In genomic region chr9:128254855-128255759, GRCh38 we compare ENCODE assay signal across 8 cellular contexts. TPM values are rescaled to one million over a fixed set of nuclear protein-coding genes. Genes with fewer than 3 reads are reported as not detected.
DNase-seq lines count a peak whose midpoint lies in the region; ATAC-seq and TF ChIP-seq lines count a peak whose summit lies in the region.

No MANE protein-coding gene starts in this region.

- H3K27ac ChIP-seq in stomach = no peak overlapping the region

- no peak overlapping the region for H3K27ac Mint-ChIP-seq in activated CD4-positive, alpha-beta memory T cell treated with anti-CD3 and anti-CD28 coated beads for 36 hours
- H3K27ac Mint-ChIP-seq in effector memory CD8-positive, alpha-beta T cell = peak overlapping the region in 1 of 2 donors; percentile 44

- no peak for TF ChIP-seq POLR2A in stomach (IDR thresholded peaks at IDR 0.05)

- H3K4me1 ChIP-seq in stomach = peaks cover 12 to 21% (median 14%) of the 10 kb centered on the region in 4 donors

- TF ChIP-seq EP300 in stomach (IDR thresholded peaks at IDR 0.05) = no peak

- 41 to 58% (median 50%) methylated on average over 13 to 18 of the region's 18 CpGs for WGBS in stomach, 5 donors

- no peak overlapping the region for H3K4me3 Mint-ChIP-seq in activated CD4-positive, alpha-beta memory T cell treated with anti-CD3 and anti-CD28 coated beads for 36 hours
- H3K4me3 Mint-ChIP-seq in effector memory CD8-positive, alpha-beta T cell = no peak overlapping the region

- intact Hi-C loops in activated CD4-positive, alpha-beta memory T cell treated with anti-CD3 and anti-CD28 coated beads for 36 hours (cut with micrococcal nuclease) = loop anchor here (10.0 kb wide), 1 partner anchor 60 kb away; the partner anchor contains the start of gene CIZ1
- intact Hi-C loops in stomach (cut with DNase I; ENCODE audit: low total_unique reads) = no loop called here

- peaks cover 7% of the 10 kb centered on the region for H3K4me1 Mint-ChIP-seq in activated CD4-positive, alpha-beta memory T cell treated with anti-CD3 and anti-CD28 coated beads for 36 hours (ENCODE audit: low read depth)
- H3K4me1 Mint-ChIP-seq in effector memory CD8-positive, alpha-beta T cell (ENCODE audit: low read depth in 2 of 2) = peaks cover 4 to 12% of the 10 kb centered on the region in 2 donors

- peaks cover 2% of the 10 kb centered on the region for H3K27me3 Mint-ChIP-seq in activated CD4-positive, alpha-beta memory T cell treated with anti-CD3 and anti-CD28 coated beads for 36 hours
- no peaks in the 10 kb centered on the region for H3K27me3 Mint-ChIP-seq in effector memory CD8-positive, alpha-beta T cell

- no peak for ATAC-seq in effector memory CD8-positive, alpha-beta T cell (replicated peaks)
- ATAC-seq in HG02759 (IDR thresholded peaks at IDR 0.05; ENCODE audit: unreplicated experiment) = no peak

- no peaks in the 10 kb centered on the region for H3K9me3 ChIP-seq in stomach

- CTCF ChIA-PET in activated CD4-positive, alpha-beta memory T cell treated with anti-CD3 and anti-CD28 coated beads for 36 hours (lab: Charles Lee) = interaction anchor here (0.7 to 3.4 kb wide), 18 partner anchors 9 to 822 kb away, joined by 3 to 19 read pairs (median 3); partner anchors contain the start of genes GOLGA2 and SWI5

- peaks cover 14% of the 10 kb centered on the region for H3K36me3 Mint-ChIP-seq in activated CD4-positive, alpha-beta memory T cell treated with anti-CD3 and anti-CD28 coated beads for 36 hours
- peaks cover 17% of the 10 kb centered on the region for H3K36me3 Mint-ChIP-seq in effector memory CD8-positive, alpha-beta T cell (ENCODE audit: insufficient read depth)

- peaks cover 0 to 21% (median 0%) of the 10 kb centered on the region in 3 donors for H3K27me3 ChIP-seq in stomach

- no peak overlapping the region for H3K4me3 ChIP-seq in stomach

- peak in 5 of 7 experiments; percentile 57 to 87 (median 73) for TF ChIP-seq CTCF in stomach (IDR thresholded peaks at IDR 0.05)

- H3K36me3 ChIP-seq in stomach = peaks cover 33 to 47% (median 47%) of the 10 kb centered on the region in 4 donors

- POLR2A ChIA-PET in activated CD4-positive, alpha-beta memory T cell treated with anti-CD3 and anti-CD28 coated beads for 36 hours (lab: Charles Lee) = interaction anchor here (0.6 kb wide), 1 partner anchor 519 kb away, joined by 3 read pairs; no protein-coding TSS in a partner anchor

- no peaks in the 10 kb centered on the region for H3K9me3 Mint-ChIP-seq in activated CD4-positive, alpha-beta memory T cell treated with anti-CD3 and anti-CD28 coated beads for 36 hours
- no peaks in the 10 kb centered on the region for H3K9me3 Mint-ChIP-seq in effector memory CD8-positive, alpha-beta T cell

- DNase-seq in NCI-H345 (lab: John Stamatoyannopoulos, UW) (peak; percentile 37), NCI-H345 treated with DMSO at 0.1 percent for 48 hours (lab: John Stamatoyannopoulos, UW; ENCODE audit: unreplicated experiment) (no peak), NCI-H146 (lab: John Stamatoyannopoulos, UW) (peak; percentile 32), mucosa of gallbladder (ENCODE audit: low spot score) (peak; percentile 44), stomach (peak; percentile 71)
- DNase-seq in activated CD4-positive, alpha-beta memory T cell treated with anti-CD3 and anti-CD28 coated beads for 36 hours = peak; percentile 63
- peak; percentile 49 to 57 (median 50) for DNase-seq in effector memory CD8-positive, alpha-beta T cell

RNA-seq across cellular contexts. Expression of gene GOLGA2, which starts 20.7 kb away (rescaled TPM):
- total RNA-seq in activated CD4-positive, alpha-beta memory T cell treated with anti-CD3 and anti-CD28 coated beads for 36 hours = 10 to 100 TPM; 34.4 to 42.9 TPM
- total RNA-seq in mucosa of gallbladder (117 TPM), stomach (100 to 1,000 TPM in 2 of 5 donors, 10 to 100 TPM in 3; 48.4 to 204 (median 92.7) TPM)
- polyA plus RNA-seq in stomach = 10 to 100 TPM; 54.3 to 62.3 (median 60.1) TPM

RNA-seq across cellular contexts. Expression of gene SWI5, which starts 21.0 kb away (rescaled TPM):
- 10 to 100 TPM; 15.2 to 15.5 TPM for total RNA-seq in activated CD4-positive, alpha-beta memory T cell treated with anti-CD3 and anti-CD28 coated beads for 36 hours
- total RNA-seq in mucosa of gallbladder = 26.9 TPM
- total RNA-seq in stomach = 10 to 100 TPM in 2 of 5 donors, 1 to 10 TPM in 1, not detected in 2; 8.1 to 61.3 (median 13.0) TPM
- 10 to 100 TPM; 31.8 to 36.5 (median 34.1) TPM for polyA plus RNA-seq in stomach

RNA-seq across cellular contexts. Expression of gene DNM1, which starts 51.9 kb away (rescaled TPM):
- 1 to 10 TPM in 1 of 2 experiments, under 1 TPM in 1; 0.63 to 1.1 TPM for total RNA-seq in activated CD4-positive, alpha-beta memory T cell treated with anti-CD3 and anti-CD28 coated beads for 36 hours
- total RNA-seq in mucosa of gallbladder = 135 TPM
- total RNA-seq in stomach = 10 to 100 TPM; 20.1 to 60.8 (median 25.0) TPM
- polyA plus RNA-seq in stomach = 1 to 10 TPM; 2.3 to 4.8 (median 3.5) TPM

Comparison
In these comparisons a context has a peak if more than half of its experiments do, and no peak if none do; other contexts are left out.
1. RNA of gene DNM1, which starts 51.9 kb away (total RNA-seq): 135 TPM in mucosa of gallbladder (single experiment) and 20.1 to 60.8 TPM in stomach; 0.63 to 1.1 TPM in activated CD4-positive, alpha-beta memory T cell treated with anti-CD3 and anti-CD28 coated beads for 36 hours; every median in the first group is over 4 times any median in the second.